ENCODE assay signal across 19 cellular contexts in the genomic region with DNA sequence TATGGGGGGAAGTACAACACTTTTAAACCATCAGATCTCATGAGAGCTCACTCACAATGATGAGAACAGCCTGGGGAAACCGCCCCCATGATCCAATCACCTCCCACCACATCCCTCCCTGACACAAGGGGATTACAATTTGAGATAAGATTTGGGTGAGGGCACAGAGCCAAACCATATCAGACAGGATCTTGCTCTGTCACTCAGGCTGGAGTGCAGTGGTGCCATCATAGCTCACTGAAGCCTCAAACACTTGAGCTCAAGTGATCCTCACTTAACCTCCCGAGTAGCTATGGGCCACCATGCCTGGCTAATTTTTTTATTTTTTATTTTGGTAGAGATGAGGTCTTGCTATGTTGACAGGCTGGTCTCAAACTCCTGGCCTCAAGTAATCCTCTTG. TPM values are rescaled to one million over a fixed set of nuclear protein-coding genes. Genes with fewer than 3 reads are reported as not detected.
"Had no signal": no experiment of that assay in that cellular context is flagged by ENCODE, and none has a peak within 500 bp of the region (broad histone marks: within the 10 kb centered on the region; RNA-seq: fewer than 3 reads in every experiment).

No MANE protein-coding gene starts in this region.

- FAIRE-seq: keratinocyte had no signal

- DNase-seq: activated CD4-positive, alpha-beta T cell treated with anti-CD3 and anti-CD28 coated beads for 36 hours; activated CD8-positive, alpha-beta memory T cell treated with anti-CD3 and anti-CD28 coated beads, Interleukin-2, amount 50 U/mL, for 48 hours; activated CD8-positive, alpha-beta T cell treated with anti-CD3 and anti-CD28 coated beads for 36 hours; activated naive CD4-positive, alpha-beta T cell treated with anti-CD3 and anti-CD28 coated beads, Interleukin-2, amount 10 ng/mL, durations not matched to agents 7 days and 5 days; colonic mucosa; effector CD8-positive, alpha-beta T cell; left ventricle myocardium inferior; mesendoderm; nephron progenitor cell; spleen; stimulated activated CD4-positive, alpha-beta T cell treated with anti-CD3 and anti-CD28 coated beads, Interleukin-2, amount 100 ng/mL, for 24 hours; stimulated activated naive CD4-positive, alpha-beta T cell treated with Interleukin-2 at 50 U/mL for 16 hours; upper lobe of left lung had no signal

- H3K27me3 ChIP-seq: colonic mucosa, gastroesophageal sphincter, spleen, upper lobe of left lung had no signal

- ATAC-seq: activated CD4-positive, alpha-beta T cell treated with anti-CD3 and anti-CD28 coated beads for 36 hours; activated CD8-positive, alpha-beta T cell treated with anti-CD3 and anti-CD28 coated beads for 36 hours; gastroesophageal sphincter; sciatic nerve had no signal

- H3K36me3 ChIP-seq: colonic mucosa, gastroesophageal sphincter, left ventricle myocardium inferior, spleen, upper lobe of left lung had no signal

- H3K4me1 ChIP-seq: colonic mucosa, gastroesophageal sphincter, left ventricle myocardium inferior, spleen had no signal

- H3K4me3 ChIP-seq: colonic mucosa, gastroesophageal sphincter, left ventricle myocardium inferior, spleen, upper lobe of left lung had no signal

- H3K27ac ChIP-seq: colonic mucosa, gastroesophageal sphincter, left ventricle myocardium inferior, spleen, upper lobe of left lung, VCaP had no signal

- H3K9me3 ChIP-seq: colonic mucosa, gastroesophageal sphincter, left ventricle myocardium inferior, spleen, upper lobe of left lung had no signal

RNA-seq across cellular contexts. Expression of a gene that starts 5.1 kb away (rescaled TPM):
- total RNA-seq: activated CD4-positive, alpha-beta T cell treated with anti-CD3 and anti-CD28 coated beads for 36 hours; activated CD8-positive, alpha-beta T cell treated with anti-CD3 and anti-CD28 coated beads for 36 hours; gastroesophageal sphincter; left ventricle myocardium inferior; osteoblast; sciatic nerve; spleen; T-helper 2 cell treated with Interferon-gamma antibody and Interleukin-4, amounts not matched to agents 100 ng/mL and 5 ng/mL, for 36 hours had no signal
- polyA plus RNA-seq: keratinocyte, spleen had no signal
